17 cellular contexts compared by ENCODE assay signal in genomic region chr6:20629509-20629908, GRCh38.
DNase-seq lines count a peak whose midpoint lies in the region; ATAC-seq and TF ChIP-seq lines count a peak whose summit lies in the region.
"Had no signal": no experiment of that assay in that cellular context is flagged by ENCODE, and none has a peak within 500 bp of the region (broad histone marks: within the 10 kb centered on the region; RNA-seq: fewer than 3 reads in every experiment).

No MANE protein-coding gene starts in this region.

- CTCF ChIA-PET in WTC11 (lab: Charles Lee): interaction anchor here (0.6 kb wide), 1 partner anchor 959 kb away, joined by 3 read pairs; no protein-coding TSS in a partner anchor

- no peaks in the 10 kb centered on the region for H3K9me3 ChIP-seq in H9 (ENCODE audit: control insufficient read depth, low read depth, low read length)
- H3K9me3 ChIP-seq in iPS-20b (ENCODE audit: insufficient read depth, low read depth, low read length): no peaks in the 10 kb centered on the region
- H3K9me3 ChIP-seq in neuronal stem cell (replicated peaks in 1 of 2; ENCODE audit: control insufficient read depth in 2 of 2, insufficient read depth in 1 of 2, low read depth in 1 of 2, low read length in 2 of 2): peaks cover 0 to 2% of the 10 kb centered on the region in 2 donors
- H3K9me3 ChIP-seq: BE2C had no signal

- no peaks in the 10 kb centered on the region for H3K23me2 ChIP-seq in H9 (ENCODE audit: insufficient read length, low read depth, low read length, poor library complexity, severe bottlenecking)

- no peak overlapping the region for H4K5ac ChIP-seq in H9 (ENCODE audit: insufficient read length, low read depth, low read length)

- DNase-seq in H9: peak; percentile 38
- DNase-seq in WTC11 (ENCODE audit: low spot score): no peak
- no peak for DNase-seq in neuronal stem cell (ENCODE audit: low spot score)
- DNase-seq in SKM-1 (lab: John Stamatoyannopoulos, UW; ENCODE audit: unreplicated experiment): no peak
- DNase-seq: ACHN; BE2C; C1 segment of cervical spinal cord; CD4-positive, CD25-positive, alpha-beta regulatory T cell; CD8-positive, alpha-beta memory T cell; COR-L47; DMS 273 treated with DMSO at 0.1 percent for 48 hours; GDM1; HCEC 1CT had no signal

- no peaks in the 10 kb centered on the region for H3K27me3 ChIP-seq in H9 (ENCODE audit: insufficient read depth, low read length)
- H3K27me3 ChIP-seq in iPS-20b (ENCODE audit: insufficient read depth, low read length): no peaks in the 10 kb centered on the region
- no peaks in the 10 kb centered on the region for H3K27me3 ChIP-seq in neuronal stem cell (ENCODE audit: control insufficient read depth in 3 of 3, insufficient read depth in 3 of 3, low read depth in 1 of 3, low read length in 3 of 3)
- H3K27me3 ChIP-seq: BE2C had no signal

- no CpG with 5 or more reads among the region's 1 CpG for WGBS in H9 (ENCODE audit: extremely low coverage, insufficient read length, low lambda C conversion rate)
- WGBS in neuronal stem cell (ENCODE audit: extremely low coverage in 2 of 2, insufficient read length in 2 of 2, insufficient replicate concordance in 1 of 2), 2 donors: no CpG with 5 or more reads among the region's 1 CpG

- TF ChIP-seq CTCF in H9 (conservative IDR thresholded peaks at IDR 0.05) (no peak), WTC11 (IDR thresholded peaks at IDR 0.05) (no peak)

- H2BK12ac ChIP-seq in H9 (ENCODE audit: insufficient read length, low read depth, low read length): no peak overlapping the region
- no peak overlapping the region for H2BK12ac ChIP-seq in neuronal stem cell (ENCODE audit: low read length)

- no peak overlapping the region for H3K4me2 ChIP-seq in H9 (ENCODE audit: insufficient read depth, insufficient read length, low read length)
- H3K4me2 ChIP-seq in neuronal stem cell (ENCODE audit: insufficient read depth, low read length, poor library complexity, severe bottlenecking): no peak overlapping the region
- H3K4me2 ChIP-seq: KMS-11 had no signal

- H3K9ac ChIP-seq in H9 (ENCODE audit: extremely low read depth, insufficient read length, low read length) (no peak overlapping the region), iPS-20b (ENCODE audit: low read depth, low read length) (0 out of 2 replicates have a peak overlapping the region, but pooled peaks have one; percentile 0), neuronal stem cell (ENCODE audit: low read depth, low read length, poor library complexity) (no peak overlapping the region)
- H3K9ac ChIP-seq: KMS-11 had no signal

- H3K4me1 Mint-ChIP-seq in H9: peaks cover 39 to 41% of the 10 kb centered on the region in 2 experiments
- peaks cover 38% of the 10 kb centered on the region for H3K4me1 Mint-ChIP-seq in WTC11
- H3K4me1 Mint-ChIP-seq in stimulated activated memory B cell treated with anti-CD40 and anti-IgM and Interleukin-4, amounts not matched to agents 10 μg/mL and 1 μg/mL and 100 μg/mL, for 72 hours: peaks cover 33% of the 10 kb centered on the region

- H3K79me1 ChIP-seq in H9 (ENCODE audit: insufficient read depth, low read depth, low read length, poor library complexity, severe bottlenecking): no peaks in the 10 kb centered on the region
- no peaks in the 10 kb centered on the region for H3K79me1 ChIP-seq in neuronal stem cell (ENCODE audit: low read depth, low read length)

- peaks cover 3% of the 10 kb centered on the region for H4K20me1 ChIP-seq in H9 (ENCODE audit: control insufficient read depth, insufficient read depth, insufficient read length)

- H3K79me2 ChIP-seq in H9 (ENCODE audit: insufficient read depth, low read length): no peaks in the 10 kb centered on the region

- H3K18ac ChIP-seq in H9 (ENCODE audit: insufficient read length, low read depth, low read length) (no peak overlapping the region), neuronal stem cell (ENCODE audit: low read length) (peak overlapping the region; percentile 53)

- POLR2A ChIA-PET in WTC11 (lab: Charles Lee): no interaction called here

- no peak overlapping the region for H3K23ac ChIP-seq in H9 (ENCODE audit: insufficient read length, low read depth, low read length)
- no peak overlapping the region for H3K23ac ChIP-seq in neuronal stem cell (ENCODE audit: low read depth, low read length, poor library complexity)

- H4K91ac ChIP-seq in H9 (ENCODE audit: insufficient read length, low read depth, low read length) (no peak overlapping the region), neuronal stem cell (ENCODE audit: low read depth, low read length, poor library complexity) (no peak overlapping the region)

- H4K8ac ChIP-seq in H9 (replicated peaks; ENCODE audit: insufficient read length, low read depth, low read length) (no peak overlapping the region), neuronal stem cell (ENCODE audit: low read depth, low read length) (no peak overlapping the region)

- H3K27ac Mint-ChIP-seq in H9 (peak overlapping the region in 2 of 3 experiments; percentile 53 to 91), WTC11 (peak overlapping the region; percentile 83)
- H3K27ac Mint-ChIP-seq in stimulated activated memory B cell treated with anti-CD40 and anti-IgM and Interleukin-4, amounts not matched to agents 10 μg/mL and 1 μg/mL and 100 μg/mL, for 72 hours: no peak overlapping the region

- H3K4ac ChIP-seq in H9 (ENCODE audit: low read depth, low read length) (no peak overlapping the region), neuronal stem cell (ENCODE audit: low read length) (no peak overlapping the region)

- H3K4me1 ChIP-seq in H9 (ENCODE audit: insufficient read depth, low read length) (peaks cover 12% of the 10 kb centered on the region), iPS-20b (ENCODE audit: insufficient read depth, low read length) (peaks cover 33% of the 10 kb centered on the region), neuronal stem cell (ENCODE audit: control insufficient read depth in 2 of 2, insufficient read depth in 1 of 2, low read depth in 1 of 2, low read length in 2 of 2) (peaks cover 0 to 3% of the 10 kb centered on the region in 2 donors)
- H3K4me1 ChIP-seq: BE2C had no signal

- H2BK120ac ChIP-seq in H9 (ENCODE audit: low read depth, low read length, poor library complexity, severe bottlenecking) (no peak overlapping the region), neuronal stem cell (ENCODE audit: low read depth, low read length) (no peak overlapping the region)

- H3K4me3 Mint-ChIP-seq in H9: peak overlapping the region in 1 of 2 experiments; percentile 5; a peak in 1 of 5 replicates
- no peak overlapping the region; the same call in 1 of the 2 replicates for H3K4me3 Mint-ChIP-seq in WTC11
- H3K4me3 Mint-ChIP-seq in stimulated activated memory B cell treated with anti-CD40 and anti-IgM and Interleukin-4, amounts not matched to agents 10 μg/mL and 1 μg/mL and 100 μg/mL, for 72 hours: no peak overlapping the region

- no peak overlapping the region for H3T11ph ChIP-seq in H9 (ENCODE audit: low read length)

- H2BK15ac ChIP-seq in H9 (ENCODE audit: low read depth, low read length): no peak overlapping the region
- H2BK15ac ChIP-seq in neuronal stem cell (ENCODE audit: low read length): no peak overlapping the region

- ATAC-seq in WTC11 (peak; percentile 29), HG03175 (IDR thresholded peaks at IDR 0.05; ENCODE audit: unreplicated experiment) (no peak)
- ATAC-seq in stimulated activated memory B cell treated with anti-CD40 and anti-IgM and Interleukin-4, amounts not matched to agents 10 μg/mL and 1 μg/mL and 100 μg/mL, for 72 hours: no peak

- H2AK5ac ChIP-seq in H9 (ENCODE audit: insufficient read length, low read length) (no peak overlapping the region), neuronal stem cell (ENCODE audit: low read depth, low read length) (no peak overlapping the region)

- H2BK5ac ChIP-seq in H9 (ENCODE audit: insufficient read length, low read length): no peak overlapping the region
- H2BK5ac ChIP-seq in neuronal stem cell (ENCODE audit: low read length): peak overlapping the region; percentile 7

- H3K27me3 Mint-ChIP-seq in H9 (ENCODE audit: low read depth): no peaks in the 10 kb centered on the region
- no peaks in the 10 kb centered on the region for H3K27me3 Mint-ChIP-seq in WTC11 (ENCODE audit: low read depth)
- no peaks in the 10 kb centered on the region for H3K27me3 Mint-ChIP-seq in stimulated activated memory B cell treated with anti-CD40 and anti-IgM and Interleukin-4, amounts not matched to agents 10 μg/mL and 1 μg/mL and 100 μg/mL, for 72 hours
- H3K27me3 Mint-ChIP-seq: CD4-positive, CD25-positive, alpha-beta regulatory T cell; CD8-positive, alpha-beta memory T cell had no signal

- H2BK20ac ChIP-seq in H9 (ENCODE audit: low read depth, low read length, poor library complexity, severe bottlenecking): no peak overlapping the region

- H2AFZ ChIP-seq in H9 (ENCODE audit: low read length): no peak overlapping the region
- H2AFZ ChIP-seq in neuronal stem cell (ENCODE audit: low read length): no peak overlapping the region

- H3K27ac ChIP-seq in H9 (ENCODE audit: insufficient read length, low read depth, low read length) (no peak overlapping the region), iPS-20b (ENCODE audit: low read length) (no peak overlapping the region), neuronal stem cell (replicated peaks; ENCODE audit: low read length) (no peak overlapping the region)
- H3K27ac ChIP-seq: KMS-11 had no signal

- H3K4me3 ChIP-seq in iPS-20b (ENCODE audit: low read length) (no peak overlapping the region), neuronal stem cell (ENCODE audit: low read length in 2 of 2) (no peak overlapping the region)

- H3K36me3 Mint-ChIP-seq in H9 (ENCODE audit: insufficient read depth in 1 of 3, low read depth in 3 of 3): peaks cover 0 to 3% (median 0%) of the 10 kb centered on the region in 3 experiments; a peak in 2 of 7 replicates
- H3K36me3 Mint-ChIP-seq in WTC11: no peaks in the 10 kb centered on the region
- peaks cover 48% of the 10 kb centered on the region for H3K36me3 Mint-ChIP-seq in stimulated activated memory B cell treated with anti-CD40 and anti-IgM and Interleukin-4, amounts not matched to agents 10 μg/mL and 1 μg/mL and 100 μg/mL, for 72 hours

- H3K14ac ChIP-seq in H9 (ENCODE audit: insufficient read depth, low read length) (no peak overlapping the region), neuronal stem cell (ENCODE audit: low read length) (no peak overlapping the region)

- H3K36me3 ChIP-seq in iPS-20b (ENCODE audit: insufficient read depth, low read depth, low read length): no peaks in the 10 kb centered on the region
- H3K36me3 ChIP-seq in neuronal stem cell (replicated peaks in 1 of 2; ENCODE audit: control insufficient read depth in 2 of 2, insufficient read depth in 2 of 2, low read length in 2 of 2): no peaks in the 10 kb centered on the region
- H3K36me3 ChIP-seq: BE2C had no signal

- H3K56ac ChIP-seq in H9 (ENCODE audit: insufficient read length, low read depth, low read length): no peak overlapping the region

- H3K9me3 Mint-ChIP-seq in H9 (no peaks in the 10 kb centered on the region), WTC11 (no peaks in the 10 kb centered on the region)
- no peaks in the 10 kb centered on the region for H3K9me3 Mint-ChIP-seq in stimulated activated memory B cell treated with anti-CD40 and anti-IgM and Interleukin-4, amounts not matched to agents 10 μg/mL and 1 μg/mL and 100 μg/mL, for 72 hours
- H3K9me3 Mint-ChIP-seq: CD8-positive, alpha-beta memory T cell had no signal

TF ChIP-seq in WTC11, 78 proteins besides CTCF, POLR2A, EP300 and RAD21 (continues in another document):
- TF ChIP-seq IRF2 (CRISPR knock-in tag; IDR thresholded peaks at IDR 0.05; ENCODE audit: borderline replicate concordance, low read depth) (no peak), ESRRA (CRISPR knock-in tag; IDR thresholded peaks at IDR 0.05; ENCODE audit: borderline replicate concordance) (no peak)
